1 cellular context compared by ENCODE assay signal in the genomic region with DNA sequence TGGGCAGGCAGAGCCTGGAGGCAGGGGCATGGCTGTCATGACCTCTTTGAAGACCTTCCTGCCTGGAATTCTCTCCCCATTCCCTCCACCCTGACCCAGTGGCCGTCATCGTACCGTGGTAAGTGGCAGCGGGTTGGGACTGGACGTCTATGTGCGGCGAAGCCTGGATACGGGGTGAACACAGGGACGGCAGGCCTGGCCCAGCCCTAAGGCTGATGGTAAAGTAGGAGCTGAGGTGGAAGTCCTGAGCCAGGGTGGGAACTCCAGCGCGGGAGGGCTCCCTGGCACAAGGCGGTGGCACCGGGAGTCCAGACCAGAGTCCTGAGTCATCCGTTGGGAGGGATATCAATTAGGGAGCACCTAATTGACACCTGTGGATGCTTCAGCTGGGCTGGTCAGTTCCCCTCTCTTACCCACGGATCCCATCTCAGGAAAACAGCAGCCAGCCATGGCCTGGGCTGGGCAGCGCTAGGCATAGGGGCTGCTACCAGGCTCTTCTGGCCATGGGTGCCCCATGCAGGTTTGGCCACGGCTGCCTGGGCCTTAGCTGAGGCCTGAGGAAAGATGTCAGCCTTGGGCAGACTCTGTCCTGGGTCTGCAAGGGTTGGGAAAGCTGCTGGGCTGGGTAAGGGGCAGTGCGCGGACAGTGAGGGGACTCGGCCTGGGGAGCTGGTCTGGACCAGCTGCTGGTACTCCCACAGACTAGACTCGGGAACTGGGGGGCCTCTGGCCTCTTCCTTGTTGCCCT.
A peak's percentile ranks its signal among the peaks of the same experiment; 100 is the strongest.
TF ChIP-seq lines count a peak whose summit lies in the region.

No MANE protein-coding gene starts in this region.

TF ChIP-seq in K562, 482 proteins besides CTCF, POLR2A, EP300 and RAD21:
- TF ChIP-seq ZNF282 (CRISPR knock-in tag; IDR thresholded peaks at IDR 0.05) (peak; percentile 75; the same call in 1 of the 2 replicates), BACH1 (tag; IDR thresholded peaks at IDR 0.05) (no peak), HNRNPL (IDR thresholded peaks at IDR 0.05; ENCODE audit: low read depth, low read length) (no peak), ELF2 (CRISPR knock-in tag; IDR thresholded peaks at IDR 0.05) (no peak), NR3C1 (CRISPR knock-in tag; IDR thresholded peaks at IDR 0.05) (0 out of 2 replicates have a peak, but pooled peaks have one; percentile 22), CBX1 (IDR thresholded peaks at IDR 0.05; ENCODE audit: low read depth) (no peak), CHD4 (IDR thresholded peaks at IDR 0.05; ENCODE audit: insufficient read depth, insufficient replicate concordance, low read depth, low read length, poor library complexity, severe bottlenecking) (no peak), NR2C1 (IDR thresholded peaks at IDR 0.05) (0 out of 2 replicates have a peak, but pooled peaks have one; percentile 56), NR2C1 (tag; IDR thresholded peaks at IDR 0.05) (no peak), SMC3 (conservative IDR thresholded peaks at IDR 0.05; ENCODE audit: insufficient read depth, low read depth, low read length) (no peak), NR2C2 (CRISPR knock-in tag; IDR thresholded peaks at IDR 0.05) (peak; percentile 50; the same call in 1 of the 2 replicates), NR2C2 (tag; IDR thresholded peaks at IDR 0.05) (no peak), RBFOX2 (IDR thresholded peaks at IDR 0.05; ENCODE audit: low read depth, low read length) (peak; percentile 70), POLR2G (IDR thresholded peaks at IDR 0.05; ENCODE audit: low read depth, low read length) (peak; percentile 39; the same call in 1 of the 2 replicates)
- TF ChIP-seq, protein P1, sequence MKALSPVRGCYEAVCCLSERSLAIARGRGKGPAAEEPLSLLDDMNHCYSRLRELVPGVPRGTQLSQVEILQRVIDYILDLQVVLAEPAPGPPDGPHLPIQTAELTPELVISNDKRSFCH (CRISPR knock-in tag; IDR thresholded peaks at IDR 0.05) = no peak
- TF ChIP-seq, protein P1 (tag; IDR thresholded peaks at IDR 0.05) = no peak
